In genomic region chr2:216474925-216475670, GRCh38 we compare ENCODE assay signal across 10 cellular contexts. TPM values are rescaled to one million over a fixed set of nuclear protein-coding genes. Genes with fewer than 3 reads are reported as not detected.
A peak's percentile ranks its signal among the peaks of the same experiment; 100 is the strongest.
DNase-seq lines count a peak whose midpoint lies in the region; ATAC-seq and TF ChIP-seq lines count a peak whose summit lies in the region.
"Had no signal": no experiment of that assay in that cellular context is flagged by ENCODE, and none has a peak within 500 bp of the region (broad histone marks: within the 10 kb centered on the region; RNA-seq: fewer than 3 reads in every experiment).

No MANE protein-coding gene starts in this region.

- peaks cover 48% of the 10 kb centered on the region for H3K36me3 ChIP-seq in CD4-positive, CD25-positive, alpha-beta regulatory T cell (ENCODE audit: control insufficient read depth, insufficient read depth, low read length)
- peaks cover 5% of the 10 kb centered on the region; the same call in 1 of the 2 replicates for H3K36me3 ChIP-seq in WERI-Rb-1

- no peaks in the 10 kb centered on the region for H3K4me1 ChIP-seq in CD4-positive, CD25-positive, alpha-beta regulatory T cell (ENCODE audit: control insufficient read depth, insufficient read depth, low read length, poor library complexity, severe bottlenecking)

- H3K36me3 Mint-ChIP-seq in CD4-positive, CD25-positive, alpha-beta regulatory T cell, result peaks cover 10% of the 10 kb centered on the region
- H3K36me3 Mint-ChIP-seq in activated T-cell treated with anti-CD3 and anti-CD28 coated beads, Interleukin-2, amount 50 U/mL, for 72 hours (ENCODE audit: insufficient read depth in 2 of 2), result peaks cover 2 to 8% of the 10 kb centered on the region in 2 donors

- H3K9me3 ChIP-seq in CD4-positive, CD25-positive, alpha-beta regulatory T cell (ENCODE audit: control insufficient read depth in 2 of 2, low read length in 2 of 2), result no peaks in the 10 kb centered on the region
- H3K9me3 ChIP-seq in WERI-Rb-1 (ENCODE audit: severe bottlenecking), result no peaks in the 10 kb centered on the region

- no peaks in the 10 kb centered on the region for H3K9me3 Mint-ChIP-seq in CD4-positive, CD25-positive, alpha-beta regulatory T cell
- no peaks in the 10 kb centered on the region for H3K9me3 Mint-ChIP-seq in activated T-cell treated with anti-CD3 and anti-CD28 coated beads, Interleukin-2, amount 50 U/mL, for 72 hours

- H3K27ac Mint-ChIP-seq in CD4-positive, CD25-positive, alpha-beta regulatory T cell, result no peak overlapping the region
- no peak overlapping the region for H3K27ac Mint-ChIP-seq in activated T-cell treated with anti-CD3 and anti-CD28 coated beads, Interleukin-2, amount 50 U/mL, for 72 hours

- H3K4me1 Mint-ChIP-seq in CD4-positive, CD25-positive, alpha-beta regulatory T cell, result peaks cover 0 to 10% (median 7%) of the 10 kb centered on the region in 4 donors
- peaks cover 33% of the 10 kb centered on the region for H3K4me1 Mint-ChIP-seq in activated T-cell treated with anti-CD3 and anti-CD28 coated beads, Interleukin-2, amount 50 U/mL, for 72 hours (ENCODE audit: low read depth)

- H3K27ac ChIP-seq in CD4-positive, CD25-positive, alpha-beta regulatory T cell (ENCODE audit: insufficient read depth, low read length, poor library complexity, severe bottlenecking), result no peak overlapping the region
- H3K27ac ChIP-seq in WERI-Rb-1, result no peak overlapping the region
- H3K27ac ChIP-seq: VCaP had no signal

- no peak overlapping the region for H3K4me3 ChIP-seq in CD4-positive, CD25-positive, alpha-beta regulatory T cell (ENCODE audit: low read depth, low read length)
- no peak overlapping the region for H3K4me3 ChIP-seq in WERI-Rb-1 (ENCODE audit: low read depth, low read length)

- no peak for TF ChIP-seq CTCF in WERI-Rb-1 (IDR thresholded peaks at IDR 0.05; ENCODE audit: low read depth, low read length)

- H3K4me3 Mint-ChIP-seq in CD4-positive, CD25-positive, alpha-beta regulatory T cell, result no peak overlapping the region
- peak overlapping the region; percentile 1 to 43 for H3K4me3 Mint-ChIP-seq in activated T-cell treated with anti-CD3 and anti-CD28 coated beads, Interleukin-2, amount 50 U/mL, for 72 hours

- no peaks in the 10 kb centered on the region for H3K27me3 ChIP-seq in CD4-positive, CD25-positive, alpha-beta regulatory T cell (ENCODE audit: control insufficient read depth, insufficient read depth, low read length)
- no peaks in the 10 kb centered on the region for H3K27me3 ChIP-seq in WERI-Rb-1 (ENCODE audit: insufficient read depth, low read depth, severe bottlenecking)

- no peaks in the 10 kb centered on the region for H3K27me3 Mint-ChIP-seq in CD4-positive, CD25-positive, alpha-beta regulatory T cell
- no peaks in the 10 kb centered on the region for H3K27me3 Mint-ChIP-seq in activated T-cell treated with anti-CD3 and anti-CD28 coated beads, Interleukin-2, amount 50 U/mL, for 72 hours (ENCODE audit: low read depth)

- peak; percentile 16 to 18 for ATAC-seq in CD4-positive, CD25-positive, alpha-beta regulatory T cell (ENCODE audit: low read depth in 2 of 2)
- ATAC-seq in GM19467 (IDR thresholded peaks at IDR 0.05; ENCODE audit: unreplicated experiment), result peak; percentile 64
- ATAC-seq in HG03442 (IDR thresholded peaks at IDR 0.05; ENCODE audit: unreplicated experiment), result peak; percentile 81
- ATAC-seq in activated T-cell treated with anti-CD3 and anti-CD28 coated beads, Interleukin-2, amount 50 U/mL, for 72 hours (replicated peaks in 1 of 2), result peak; percentile 85 to 86
- no peak for ATAC-seq in GM18873 (IDR thresholded peaks at IDR 0.05; ENCODE audit: low FRiP score, unreplicated experiment)

- DNase-seq in CD4-positive, CD25-positive, alpha-beta regulatory T cell, result peak in 1 of 3 donors; percentile 39
- peak; percentile 32 to 46 for DNase-seq in activated T-cell treated with anti-CD3 and anti-CD28 coated beads, Interleukin-2, amount 50 U/mL, for 72 hours
- DNase-seq in dedifferentiated amniotic fluid mesenchymal stem cell (ENCODE audit: extremely low spot score) (no peak), WERI-Rb-1 (no peak), HuH-7.5 (ENCODE audit: low spot score) (no peak)
- DNase-seq: EL had no signal

RNA-seq across cellular contexts. Expression of gene RPL37A, which starts 23.5 kb away (rescaled TPM):
- 2,531 TPM for total RNA-seq in CD4-positive, CD25-positive, alpha-beta regulatory T cell
- polyA plus RNA-seq in CD4-positive, CD25-positive, alpha-beta regulatory T cell, result 1,000 to 10,000 TPM; 3,362 to 4,158 (median 3,782) TPM
- 1,000 to 10,000 TPM; 3,626 to 3,861 TPM for total RNA-seq in activated T-cell treated with anti-CD3 and anti-CD28 coated beads, Interleukin-2, amount 50 U/mL, for 72 hours

Comparison
In these comparisons a context has a peak if more than half of its experiments do, and no peak if none do; other contexts are left out.
1. DNase-seq: peak in activated T-cell treated with anti-CD3 and anti-CD28 coated beads, Interleukin-2, amount 50 U/mL, for 72 hours (2 of 2); none in dedifferentiated amniotic fluid mesenchymal stem cell (single experiment), WERI-Rb-1 (single experiment) and HuH-7.5 (single experiment).
2. H3K4me3 Mint-ChIP-seq: peak in activated T-cell treated with anti-CD3 and anti-CD28 coated beads, Interleukin-2, amount 50 U/mL, for 72 hours (2 of 2); none in CD4-positive, CD25-positive, alpha-beta regulatory T cell (0 of 4).